ENCODE assay signal across 1 cellular context in the genomic region with DNA sequence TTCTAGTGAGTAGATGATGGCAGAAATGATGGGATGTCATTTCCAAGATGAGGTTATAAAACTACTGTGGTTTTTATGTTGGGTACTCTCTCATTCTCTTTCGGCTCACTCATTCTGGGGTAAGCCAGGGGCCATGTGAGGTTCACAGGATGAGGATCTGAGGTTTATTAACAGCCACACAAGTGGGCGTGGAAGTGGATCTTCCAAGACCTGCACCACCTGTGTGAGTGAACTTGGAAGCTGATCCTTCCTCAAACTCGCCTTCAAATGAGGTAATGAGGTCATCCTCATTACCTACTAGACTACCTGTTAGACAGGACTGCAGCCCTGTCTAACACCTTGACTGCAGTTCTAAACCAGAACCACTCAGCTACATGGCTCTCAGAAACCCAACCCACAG.
TF ChIP-seq lines count a peak whose summit lies in the region.

No MANE protein-coding gene starts in this region.

TF ChIP-seq in GM12878, 131 proteins besides CTCF, POLR2A, EP300 and RAD21:
- peak; percentile 40; the same call in 1 of the 2 replicates for TF ChIP-seq RUNX3 (IDR thresholded peaks at IDR 0.05; ENCODE audit: low read length)
- no peak for TF ChIP-seq ZBED1 (IDR thresholded peaks at IDR 0.05; ENCODE audit: borderline replicate concordance)
- TF ChIP-seq ATF7 (IDR thresholded peaks at IDR 0.05; ENCODE audit: low read depth): 0 out of 2 replicates have a peak, but pooled peaks have one; percentile 24
- TF ChIP-seq HSF1 (IDR thresholded peaks at IDR 0.05; ENCODE audit: low read depth, low read length): no peak
